1 cellular context compared by ENCODE assay signal in genomic region chr17:42055003-42055402, GRCh38.
TF ChIP-seq lines count a peak whose summit lies in the region.

No MANE protein-coding gene starts in this region.

TF ChIP-seq in GM23338, 12 proteins besides CTCF, POLR2A, EP300 and RAD21 (continued from another document):
- TF ChIP-seq, protein P1, sequence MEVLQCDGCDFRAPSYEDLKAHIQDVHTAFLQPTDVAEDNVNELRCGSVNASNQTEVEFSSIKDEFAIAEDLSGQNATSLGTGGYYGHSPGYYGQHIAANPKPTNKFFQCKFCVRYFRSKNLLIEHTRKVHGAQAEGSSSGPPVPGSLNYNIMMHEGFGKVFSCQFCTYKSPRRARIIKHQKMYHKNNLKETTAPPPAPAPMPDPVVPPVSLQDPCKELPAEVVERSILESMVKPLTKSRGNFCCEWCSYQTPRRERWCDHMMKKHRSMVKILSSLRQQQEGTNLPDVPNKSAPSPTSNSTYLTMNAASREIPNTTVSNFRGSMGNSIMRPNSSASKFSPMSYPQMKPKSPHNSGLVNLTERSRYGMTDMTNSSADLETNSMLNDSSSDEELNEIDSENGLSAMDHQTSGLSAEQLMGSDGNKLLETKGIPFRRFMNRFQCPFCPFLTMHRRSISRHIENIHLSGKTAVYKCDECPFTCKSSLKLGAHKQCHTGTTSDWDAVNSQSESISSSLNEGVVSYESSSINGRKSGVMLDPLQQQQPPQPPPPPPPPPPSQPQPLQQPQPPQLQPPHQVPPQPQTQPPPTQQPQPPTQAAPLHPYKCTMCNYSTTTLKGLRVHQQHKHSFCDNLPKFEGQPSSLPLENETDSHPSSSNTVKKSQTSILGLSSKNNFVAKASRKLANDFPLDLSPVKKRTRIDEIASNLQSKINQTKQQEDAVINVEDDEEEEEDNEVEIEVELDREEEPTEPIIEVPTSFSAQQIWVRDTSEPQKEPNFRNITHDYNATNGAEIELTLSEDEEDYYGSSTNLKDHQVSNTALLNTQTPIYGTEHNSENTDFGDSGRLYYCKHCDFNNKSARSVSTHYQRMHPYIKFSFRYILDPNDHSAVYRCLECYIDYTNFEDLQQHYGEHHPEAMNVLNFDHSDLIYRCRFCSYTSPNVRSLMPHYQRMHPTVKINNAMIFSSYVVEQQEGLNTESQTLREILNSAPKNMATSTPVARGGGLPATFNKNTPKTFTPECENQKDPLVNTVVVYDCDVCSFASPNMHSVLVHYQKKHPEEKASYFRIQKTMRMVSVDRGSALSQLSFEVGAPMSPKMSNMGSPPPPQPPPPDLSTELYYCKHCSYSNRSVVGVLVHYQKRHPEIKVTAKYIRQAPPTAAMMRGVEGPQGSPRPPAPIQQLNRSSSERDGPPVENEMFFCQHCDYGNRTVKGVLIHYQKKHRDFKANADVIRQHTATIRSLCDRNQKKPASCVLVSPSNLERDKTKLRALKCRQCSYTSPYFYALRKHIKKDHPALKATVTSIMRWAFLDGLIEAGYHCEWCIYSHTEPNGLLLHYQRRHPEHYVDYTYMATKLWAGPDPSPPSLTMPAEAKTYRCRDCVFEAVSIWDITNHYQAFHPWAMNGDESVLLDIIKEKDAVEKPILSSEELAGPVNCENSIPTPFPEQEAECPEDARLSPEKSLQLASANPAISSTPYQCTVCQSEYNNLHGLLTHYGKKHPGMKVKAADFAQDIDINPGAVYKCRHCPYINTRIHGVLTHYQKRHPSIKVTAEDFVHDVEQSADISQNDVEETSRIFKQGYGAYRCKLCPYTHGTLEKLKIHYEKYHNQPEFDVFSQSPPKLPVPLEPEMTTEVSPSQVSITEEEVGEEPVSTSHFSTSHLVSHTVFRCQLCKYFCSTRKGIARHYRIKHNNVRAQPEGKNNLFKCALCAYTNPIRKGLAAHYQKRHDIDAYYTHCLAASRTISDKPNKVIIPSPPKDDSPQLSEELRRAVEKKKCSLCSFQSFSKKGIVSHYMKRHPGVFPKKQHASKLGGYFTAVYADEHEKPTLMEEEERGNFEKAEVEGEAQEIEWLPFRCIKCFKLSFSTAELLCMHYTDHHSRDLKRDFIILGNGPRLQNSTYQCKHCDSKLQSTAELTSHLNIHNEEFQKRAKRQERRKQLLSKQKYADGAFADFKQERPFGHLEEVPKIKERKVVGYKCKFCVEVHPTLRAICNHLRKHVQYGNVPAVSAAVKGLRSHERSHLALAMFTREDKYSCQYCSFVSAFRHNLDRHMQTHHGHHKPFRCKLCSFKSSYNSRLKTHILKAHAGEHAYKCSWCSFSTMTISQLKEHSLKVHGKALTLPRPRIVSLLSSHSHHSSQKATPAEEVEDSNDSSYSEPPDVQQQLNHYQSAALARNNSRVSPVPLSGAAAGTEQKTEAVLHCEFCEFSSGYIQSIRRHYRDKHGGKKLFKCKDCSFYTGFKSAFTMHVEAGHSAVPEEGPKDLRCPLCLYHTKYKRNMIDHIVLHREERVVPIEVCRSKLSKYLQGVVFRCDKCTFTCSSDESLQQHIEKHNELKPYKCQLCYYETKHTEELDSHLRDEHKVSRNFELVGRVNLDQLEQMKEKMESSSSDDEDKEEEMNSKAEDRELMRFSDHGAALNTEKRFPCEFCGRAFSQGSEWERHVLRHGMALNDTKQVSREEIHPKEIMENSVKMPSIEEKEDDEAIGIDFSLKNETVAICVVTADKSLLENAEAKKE (CRISPR knock-in tag; IDR thresholded peaks at IDR 0.05), result no peak
- no peak for TF ChIP-seq REST (IDR thresholded peaks at IDR 0.05; ENCODE audit: unreplicated experiment)
- no peak for TF ChIP-seq NANOG (IDR thresholded peaks at IDR 0.05; ENCODE audit: borderline replicate concordance)
- TF ChIP-seq STAT1 (IDR thresholded peaks at IDR 0.05; ENCODE audit: unreplicated experiment), result no peak
- TF ChIP-seq ZNF331 (CRISPR knock-in tag; IDR thresholded peaks at IDR 0.05; ENCODE audit: low read depth), result no peak
